Comparison of ENCODE assay signal across 10 cellular contexts in the genomic region with DNA sequence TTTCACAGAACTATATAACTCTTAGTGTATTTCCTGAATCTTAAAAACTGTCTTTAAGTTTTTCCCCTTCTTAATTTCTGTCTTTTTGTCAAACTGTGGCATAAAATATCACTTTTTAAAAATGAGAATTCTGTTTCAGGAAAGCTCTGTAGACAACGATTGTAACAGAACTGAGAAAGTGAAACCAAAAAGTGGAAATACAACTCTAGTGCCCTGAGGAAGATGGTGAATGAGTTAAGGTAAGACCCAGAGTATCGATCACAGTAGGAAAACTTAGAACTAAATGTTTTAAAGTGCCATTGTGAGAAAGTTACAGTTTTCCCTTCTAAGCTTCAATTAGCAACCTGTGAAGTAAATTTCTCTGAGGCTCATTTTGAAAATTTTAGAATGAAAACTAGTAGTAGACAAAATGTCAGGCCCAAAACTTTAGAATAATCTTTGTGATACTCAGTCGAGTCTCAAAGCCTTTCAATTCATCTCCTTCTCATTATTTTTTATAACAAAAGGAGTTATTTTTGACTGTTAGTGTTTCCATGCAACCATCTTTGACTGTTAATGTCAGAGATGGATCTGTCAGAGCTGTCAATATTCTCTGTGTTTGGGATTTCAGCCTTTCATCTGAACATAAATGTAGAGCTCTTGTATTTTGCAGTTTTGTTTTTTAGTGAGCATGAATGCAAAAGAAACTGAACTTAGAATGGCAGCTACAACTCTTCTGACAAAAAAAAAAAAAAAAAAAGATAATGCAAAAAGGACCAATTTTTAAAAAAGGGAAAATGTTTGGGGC. TPM values are rescaled to one million over a fixed set of nuclear protein-coding genes. Genes with fewer than 3 reads are reported as not detected.
DNase-seq lines count a peak whose midpoint lies in the region; ATAC-seq and TF ChIP-seq lines count a peak whose summit lies in the region.
"Had no signal": no experiment of that assay in that cellular context is flagged by ENCODE, and none has a peak within 500 bp of the region (broad histone marks: within the 10 kb centered on the region; RNA-seq: fewer than 3 reads in every experiment).

No MANE protein-coding gene starts in this region.

- ATAC-seq in GM18861 (IDR thresholded peaks at IDR 0.05; ENCODE audit: unreplicated experiment) (peak; percentile 93), HG02588 (IDR thresholded peaks at IDR 0.05; ENCODE audit: unreplicated experiment) (peak; percentile 88), left lobe of liver (peak; percentile 57)

- no peaks in the 10 kb centered on the region for H3K4me1 Mint-ChIP-seq in endothelial cell (ENCODE audit: unreplicated experiment)

- no peak overlapping the region for H3K4me3 Mint-ChIP-seq in endothelial cell (ENCODE audit: unreplicated experiment)

- no peaks in the 10 kb centered on the region for H3K36me3 Mint-ChIP-seq in endothelial cell (ENCODE audit: low read depth, unreplicated experiment)

- no peak overlapping the region for H3K27ac Mint-ChIP-seq in endothelial cell (ENCODE audit: unreplicated experiment)

- TF ChIP-seq CTCF in GM13976 (IDR thresholded peaks at IDR 0.05; ENCODE audit: borderline replicate concordance, control extremely low read depth, extremely low read depth, insufficient read depth, missing control alignments) (no peak), endothelial cell (IDR thresholded peaks at IDR 0.05; ENCODE audit: unreplicated experiment) (no peak)

- DNase-seq in NOMO-1 treated with DMSO at 0.1 percent for 48 hours (lab: John Stamatoyannopoulos, UW; ENCODE audit: unreplicated experiment), result peak; percentile 44
- DNase-seq in left lobe of liver (ENCODE audit: low spot score), result no peak
- no peak for DNase-seq in GM13976 (ENCODE audit: low spot score)
- DNase-seq in endothelial cell (ENCODE audit: low spot score), result no peak
- no peak for DNase-seq in GDM1 (lab: John Stamatoyannopoulos, UW)
- DNase-seq in stimulated activated CD4-positive, alpha-beta T cell treated with anti-CD3 and anti-CD28 coated beads, Interleukin-15, amount 100 ng/mL, for 24 hours, result no peak

- in situ Hi-C loops in GM13976 (cut with MboI; ENCODE audit: low sequenced_read_pairs, unreplicated experiment), result no loop called here

- no peaks in the 10 kb centered on the region for H3K27me3 Mint-ChIP-seq in endothelial cell (ENCODE audit: unreplicated experiment)

- H3K9me3 Mint-ChIP-seq in endothelial cell (ENCODE audit: unreplicated experiment), result no peaks in the 10 kb centered on the region

RNA-seq across cellular contexts. Expression of a gene that starts 19.0 kb away (rescaled TPM):
- not detected for total RNA-seq in left lobe of liver
- 9.1 TPM for total RNA-seq in endothelial cell (ENCODE audit: unreplicated experiment)
- total RNA-seq: lung microvascular endothelial cell; T-helper 1 cell treated with Interleukin-12 subunit alpha and Interleukin-12 subunit beta and Interleukin-4 antibody, amounts not matched to agents 30 ng/mL and 1 ng/mL, for 36 hours had no signal
